1 cellular context compared by ENCODE assay signal in genomic region chr9:111890254-111890791, GRCh38.
A peak's percentile ranks its signal among the peaks of the same experiment; 100 is the strongest.
TF ChIP-seq lines count a peak whose summit lies in the region.

No MANE protein-coding gene starts in this region.

TF ChIP-seq in HepG2, 621 proteins besides CTCF, POLR2A, EP300 and RAD21:
- peak; percentile 13; the same call in 1 of the 2 replicates for TF ChIP-seq ARID3A (IDR thresholded peaks at IDR 0.05; ENCODE audit: low read depth, low read length)
- TF ChIP-seq HMG20A (CRISPR knock-in tag; IDR thresholded peaks at IDR 0.05; ENCODE audit: borderline replicate concordance): no peak
